In genomic region chr3:9198261-9198660, GRCh38 we compare ENCODE assay signal across 1 cellular context.
TF ChIP-seq lines count a peak whose summit lies in the region.

No MANE protein-coding gene starts in this region.

TF ChIP-seq in GM23338, 12 proteins besides CTCF, POLR2A, EP300 and RAD21 (continued from another document):
- TF ChIP-seq ZNF462 (CRISPR knock-in tag; IDR thresholded peaks at IDR 0.05) (no peak), NANOG (IDR thresholded peaks at IDR 0.05; ENCODE audit: borderline replicate concordance) (no peak), JUNB (IDR thresholded peaks at IDR 0.05; ENCODE audit: unreplicated experiment) (no peak), POLR2AphosphoS5 (IDR thresholded peaks at IDR 0.05; ENCODE audit: low read depth) (no peak), ZNF331 (CRISPR knock-in tag; IDR thresholded peaks at IDR 0.05; ENCODE audit: low read depth) (no peak)
